Comparison of ENCODE assay signal across 38 cellular contexts in genomic region chr6:88558981-88559380, GRCh38.
"Had no signal": no experiment of that assay in that cellular context is flagged by ENCODE, and none has a peak within 500 bp of the region (broad histone marks: within the 10 kb centered on the region; RNA-seq: fewer than 3 reads in every experiment).

No MANE protein-coding gene starts in this region.

- H3K27me3 Mint-ChIP-seq: activated B cell treated with CpG ODN at 0.5 μM for 24 hours; activated CD4-positive, alpha-beta memory T cell treated with anti-CD3 and anti-CD28 coated beads for 36 hours; activated CD4-positive, alpha-beta T cell treated with anti-CD3 and anti-CD28 coated beads, Interleukin-2, amount 10 ng/mL, durations not matched to agents 24 days and 14 days had no signal

- ATAC-seq: activated CD8-positive, alpha-beta T cell treated with anti-CD3 and anti-CD28 coated beads for 36 hours; activated naive CD4-positive, alpha-beta T cell treated with anti-CD3 and anti-CD28 coated beads, Interleukin-2, amount 50 U/mL, for 72 hours; activated T-cell treated with anti-CD3 and anti-CD28 coated beads, Interleukin-2, amount 50 U/mL, for 4 hours; activated T-cell treated with anti-CD3 and anti-CD28 coated beads, Interleukin-2, amount 50 U/mL, for 72 hours; activated T-helper 17 cell treated with anti-CD3 and anti-CD28 coated beads, Interleukin-2, amount 50 U/mL, for 72 hours; body of pancreas had no signal

- H3K27me3 ChIP-seq: adrenal gland, body of pancreas, brain microvascular endothelial cell, breast epithelium had no signal

- DNase-seq: activated B cell treated with CpG ODN at 0.5 μM for 24 hours; activated CD4-positive, alpha-beta memory T cell treated with anti-CD3 and anti-CD28 coated beads for 36 hours; activated CD4-positive, alpha-beta T cell treated with anti-CD3 and anti-CD28 coated beads for 4 hours; activated CD4-positive, alpha-beta T cell treated with anti-CD3 and anti-CD28 coated beads, Interleukin-2, amount 10 ng/mL, durations not matched to agents 24 days and 14 days; activated CD4-positive, alpha-beta T cell treated with anti-CD3 and anti-CD28 coated beads, Interleukin-2, amount 50 U/mL, for 1 hour; activated CD4-positive, alpha-beta T cell treated with anti-CD3 and anti-CD28 coated beads, Interleukin-2, amount 50 U/mL, for 4 hours; activated CD4-positive, CD25-positive, alpha-beta regulatory T cell treated with anti-CD3 and anti-CD28 coated beads, Interleukin-2, amount 50 U/mL, for 72 hours; activated CD8-positive, alpha-beta memory T cell treated with anti-CD3 and anti-CD28 coated beads, Interleukin-2, amount 50 U/mL, for 4 hours; activated CD8-positive, alpha-beta T cell treated with anti-CD3 and anti-CD28 coated beads for 36 hours; activated effector memory CD4-positive, alpha-beta T cell treated with anti-CD3 and anti-CD28 coated beads, Interleukin-2, amount 50 U/mL, for 16 hours; activated gamma-delta T cell treated with Interleukin-2 at 50 U/mL for 16 hours; activated naive CD4-positive, alpha-beta T cell; activated naive CD4-positive, alpha-beta T cell treated with anti-CD3 and anti-CD28 coated beads for 36 hours; activated naive CD4-positive, alpha-beta T cell treated with anti-CD3 and anti-CD28 coated beads, Interleukin-2, amount 50 U/mL, for 16 hours; activated naive CD8-positive, alpha-beta T cell treated with anti-CD3 and anti-CD28 coated beads for 36 hours; activated T-cell treated with anti-CD3 and anti-CD28 coated beads for 4 hours; activated T-cell treated with anti-CD3 and anti-CD28 coated beads, Interleukin-2, amount 50 U/mL, for 1 hour; activated T-cell treated with anti-CD3 and anti-CD28 coated beads, Interleukin-2, amount 50 U/mL, for 4 hours; activated T-cell treated with anti-CD3 and anti-CD28 coated beads, Interleukin-2, amount 50 U/mL, for 72 hours; adrenal gland; amniotic stem cell; aorta; body of pancreas; brain microvascular endothelial cell; cerebellar nuclear complex; T-helper 1 cell; T-helper 2 cell; T-helper 9 cell had no signal

- H3K36me3 ChIP-seq: adrenal gland, brain microvascular endothelial cell, breast epithelium had no signal

- H3K27ac ChIP-seq: adrenal gland, body of pancreas, brain microvascular endothelial cell, breast epithelium, VCaP had no signal

- H3K9me3 Mint-ChIP-seq: activated B cell treated with CpG ODN at 0.5 μM for 24 hours; activated CD4-positive, alpha-beta memory T cell treated with anti-CD3 and anti-CD28 coated beads for 36 hours; activated CD8-positive, alpha-beta T cell treated with anti-CD3 and anti-CD28 coated beads for 36 hours; activated naive CD4-positive, alpha-beta T cell treated with anti-CD3 and anti-CD28 coated beads for 36 hours; activated naive CD4-positive, alpha-beta T cell treated with anti-CD3 and anti-CD28 coated beads, Interleukin-2, amount 50 U/mL, for 72 hours; activated naive CD8-positive, alpha-beta T cell treated with anti-CD3 and anti-CD28 coated beads for 36 hours; activated T-cell treated with anti-CD3 and anti-CD28 coated beads, Interleukin-2, amount 50 U/mL, for 4 hours; activated T-cell treated with anti-CD3 and anti-CD28 coated beads, Interleukin-2, amount 50 U/mL, for 72 hours; activated T-helper 1 cell treated with anti-CD3 and anti-CD28 coated beads, Interleukin-12 subunit alpha, Interleukin-12 subunit beta, Interleukin-2, Interleukin-4 antibody, amounts not matched to agents 30 ng/mL and 10 ng/mL and 1 ng/mL, durations not matched to agents 14 hours and 24 hours and 36 hours; activated T-helper 17 cell treated with anti-CD3 and anti-CD28 coated beads, Interleukin-2, amount 50 U/mL, for 72 hours; central memory CD8-positive, alpha-beta T cell; T-helper 1 cell treated with Interleukin-12 subunit alpha and Interleukin-12 subunit beta and Interleukin-4 antibody, amounts not matched to agents 30 μg/mL and 1 μg/mL, for 36 hours; T-helper 2 cell treated with Interferon-gamma antibody and Interleukin-4, amounts not matched to agents 5 μg/mL and 100 μg/mL, for 36 hours had no signal

- H3K4me3 ChIP-seq: adrenal gland, body of pancreas, breast epithelium had no signal

- H3K4me3 Mint-ChIP-seq: activated B cell treated with CpG ODN at 0.5 μM for 24 hours; activated CD4-positive, alpha-beta memory T cell treated with anti-CD3 and anti-CD28 coated beads for 36 hours; activated CD4-positive, alpha-beta T cell treated with anti-CD3 and anti-CD28 coated beads, Interleukin-2, amount 10 ng/mL, durations not matched to agents 24 days and 14 days; activated CD8-positive, alpha-beta T cell treated with anti-CD3 and anti-CD28 coated beads for 36 hours; activated naive CD4-positive, alpha-beta T cell treated with anti-CD3 and anti-CD28 coated beads for 36 hours; activated naive CD8-positive, alpha-beta T cell treated with anti-CD3 and anti-CD28 coated beads for 36 hours; activated T-cell treated with anti-CD3 and anti-CD28 coated beads, Interleukin-2, amount 50 U/mL, for 4 hours; activated T-cell treated with anti-CD3 and anti-CD28 coated beads, Interleukin-2, amount 50 U/mL, for 72 hours; activated T-helper 1 cell treated with anti-CD3 and anti-CD28 coated beads, Interleukin-12 subunit alpha, Interleukin-12 subunit beta, Interleukin-2, Interleukin-4 antibody, amounts not matched to agents 30 ng/mL and 10 ng/mL and 1 ng/mL, durations not matched to agents 14 hours and 24 hours and 36 hours; activated T-helper 17 cell treated with anti-CD3 and anti-CD28 coated beads, Interleukin-2, amount 50 U/mL, for 72 hours; central memory CD8-positive, alpha-beta T cell; T-helper 1 cell treated with Interleukin-12 subunit alpha and Interleukin-12 subunit beta and Interleukin-4 antibody, amounts not matched to agents 30 μg/mL and 1 μg/mL, for 36 hours; T-helper 2 cell treated with Interferon-gamma antibody and Interleukin-4, amounts not matched to agents 5 μg/mL and 100 μg/mL, for 36 hours had no signal

- H3K27ac Mint-ChIP-seq: activated B cell treated with CpG ODN at 0.5 μM for 24 hours; activated CD4-positive, alpha-beta memory T cell treated with anti-CD3 and anti-CD28 coated beads for 36 hours; activated CD4-positive, alpha-beta T cell treated with anti-CD3 and anti-CD28 coated beads, Interleukin-2, amount 10 ng/mL, durations not matched to agents 24 days and 14 days; activated CD8-positive, alpha-beta T cell treated with anti-CD3 and anti-CD28 coated beads for 36 hours; activated naive CD4-positive, alpha-beta T cell treated with anti-CD3 and anti-CD28 coated beads for 36 hours; activated naive CD4-positive, alpha-beta T cell treated with anti-CD3 and anti-CD28 coated beads, Interleukin-2, amount 50 U/mL, for 72 hours; activated naive CD8-positive, alpha-beta T cell treated with anti-CD3 and anti-CD28 coated beads for 36 hours; activated T-cell treated with anti-CD3 and anti-CD28 coated beads, Interleukin-2, amount 50 U/mL, for 72 hours; activated T-helper 1 cell treated with anti-CD3 and anti-CD28 coated beads, Interleukin-12 subunit alpha, Interleukin-12 subunit beta, Interleukin-2, Interleukin-4 antibody, amounts not matched to agents 30 ng/mL and 10 ng/mL and 1 ng/mL, durations not matched to agents 14 hours and 24 hours and 36 hours; activated T-helper 17 cell treated with anti-CD3 and anti-CD28 coated beads, Interleukin-2, amount 50 U/mL, for 72 hours; T-helper 1 cell treated with Interleukin-12 subunit alpha and Interleukin-12 subunit beta and Interleukin-4 antibody, amounts not matched to agents 30 μg/mL and 1 μg/mL, for 36 hours; T-helper 2 cell treated with Interferon-gamma antibody and Interleukin-4, amounts not matched to agents 5 μg/mL and 100 μg/mL, for 36 hours had no signal

- H3K4me1 Mint-ChIP-seq: activated CD4-positive, alpha-beta T cell treated with anti-CD3 and anti-CD28 coated beads, Interleukin-2, amount 10 ng/mL, durations not matched to agents 24 days and 14 days; activated naive CD8-positive, alpha-beta T cell treated with anti-CD3 and anti-CD28 coated beads for 36 hours; activated T-helper 17 cell treated with anti-CD3 and anti-CD28 coated beads, Interleukin-2, amount 50 U/mL, for 72 hours; central memory CD8-positive, alpha-beta T cell had no signal

- H3K4me1 ChIP-seq: body of pancreas, breast epithelium had no signal

- H3K9me3 ChIP-seq: adrenal gland, body of pancreas, breast epithelium had no signal

- FAIRE-seq: astrocyte, TTC549 had no signal

- H3K36me3 Mint-ChIP-seq: activated CD4-positive, alpha-beta memory T cell treated with anti-CD3 and anti-CD28 coated beads for 36 hours; activated naive CD4-positive, alpha-beta T cell treated with anti-CD3 and anti-CD28 coated beads, Interleukin-2, amount 50 U/mL, for 72 hours; activated naive CD8-positive, alpha-beta T cell treated with anti-CD3 and anti-CD28 coated beads for 36 hours had no signal
